In the genomic region with DNA sequence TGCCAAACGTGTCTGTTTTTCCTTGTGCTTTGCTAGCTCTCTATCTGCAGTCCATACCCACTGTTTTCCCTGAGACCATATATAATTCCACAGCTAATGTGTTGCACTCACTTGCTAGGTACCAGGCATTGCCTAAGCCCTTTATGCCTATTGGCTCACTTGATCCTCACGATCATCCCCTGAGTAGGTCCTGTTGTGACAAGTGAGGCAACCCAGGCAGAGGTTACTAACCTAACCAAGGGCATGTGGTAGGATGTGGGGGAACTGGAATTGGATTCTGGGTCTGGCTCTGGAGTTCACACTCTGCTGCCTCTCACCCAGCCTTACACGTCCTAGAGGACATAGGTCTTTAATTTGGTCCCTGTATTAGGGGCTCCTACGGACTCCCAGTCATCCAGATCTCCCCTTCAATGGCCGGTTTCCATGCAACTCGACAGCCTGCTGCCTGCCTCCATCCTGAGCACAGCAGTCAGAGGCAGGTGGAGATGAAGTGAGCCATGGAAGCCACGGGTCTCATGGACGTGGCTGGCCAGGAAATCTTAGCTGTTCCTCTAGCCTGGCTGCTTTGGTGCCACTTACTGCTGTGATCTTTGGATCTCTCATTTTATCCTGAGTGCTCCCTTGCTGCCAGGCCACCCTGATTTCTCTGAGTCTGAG, we compare ENCODE assay signal across 17 cellular contexts. TPM values are rescaled to one million over a fixed set of nuclear protein-coding genes. Genes with fewer than 3 reads are reported as not detected.
A peak's percentile ranks its signal among the peaks of the same experiment; 100 is the strongest.
DNase-seq lines count a peak whose midpoint lies in the region; TF ChIP-seq lines count a peak whose summit lies in the region.
"Had no signal": no experiment of that assay in that cellular context is flagged by ENCODE, and none has a peak within 500 bp of the region (broad histone marks: within the 10 kb centered on the region; RNA-seq: fewer than 3 reads in every experiment).

No MANE protein-coding gene starts in this region.

- H3K27ac Mint-ChIP-seq in dendritic cell treated with granulocyte-macrophage colony-stimulating factor and Interleukin-4, amounts not matched to agents 40 ng/mL and 50 ng/mL, for 4 days: peak overlapping the region; percentile 45
- H3K27ac Mint-ChIP-seq: activated CD4-positive, alpha-beta memory T cell treated with anti-CD3 and anti-CD28 coated beads for 36 hours had no signal

- no peak overlapping the region for H3K4me3 ChIP-seq in mesenchymal stem cell (ENCODE audit: insufficient read depth in 1 of 2, low read depth in 1 of 2, low read length in 2 of 2)
- H3K4me3 ChIP-seq in suprapubic skin: no peak overlapping the region
- H3K4me3 ChIP-seq: HAP-1, mucosa of descending colon had no signal

- H3K9me3 Mint-ChIP-seq in dendritic cell treated with granulocyte-macrophage colony-stimulating factor and Interleukin-4, amounts not matched to agents 40 ng/mL and 50 ng/mL, for 4 days: no peaks in the 10 kb centered on the region
- H3K9me3 Mint-ChIP-seq: activated CD4-positive, alpha-beta memory T cell treated with anti-CD3 and anti-CD28 coated beads for 36 hours had no signal

- H3K9me3 ChIP-seq in mesenchymal stem cell (ENCODE audit: control insufficient read depth, low read length): no peaks in the 10 kb centered on the region
- H3K9me3 ChIP-seq in suprapubic skin: no peaks in the 10 kb centered on the region
- H3K9me3 ChIP-seq: HAP-1, mucosa of descending colon had no signal

- no peak overlapping the region for H2BK120ac ChIP-seq in mesenchymal stem cell (ENCODE audit: low read depth, low read length)

- H3K4me1 ChIP-seq in mesenchymal stem cell (ENCODE audit: control insufficient read depth, insufficient read depth, low read depth, low read length): peaks cover 30% of the 10 kb centered on the region
- H3K4me1 ChIP-seq in suprapubic skin: peaks cover 21% of the 10 kb centered on the region
- H3K4me1 ChIP-seq: parathyroid adenoma had no signal

- intact Hi-C loops in dendritic cell treated with granulocyte-macrophage colony-stimulating factor and Interleukin-4, amounts not matched to agents 40 ng/mL and 50 ng/mL, for 4 days (cut with micrococcal nuclease): no loop called here

- H3K27ac ChIP-seq in mesenchymal stem cell (ENCODE audit: low read length, poor library complexity, severe bottlenecking): peak overlapping the region; percentile 79
- H3K27ac ChIP-seq in suprapubic skin: peak overlapping the region; percentile 51
- H3K27ac ChIP-seq: C4-2B had no signal

- peak overlapping the region in 1 of 2 experiments; percentile 73 for H2BK12ac ChIP-seq in mesenchymal stem cell (ENCODE audit: low read length in 2 of 2)

- H2AFZ ChIP-seq in mesenchymal stem cell (ENCODE audit: low read depth, low read length): no peak overlapping the region
- H2AFZ ChIP-seq: parathyroid adenoma had no signal

- no peaks in the 10 kb centered on the region for H3K36me3 Mint-ChIP-seq in dendritic cell treated with granulocyte-macrophage colony-stimulating factor and Interleukin-4, amounts not matched to agents 40 ng/mL and 50 ng/mL, for 4 days (ENCODE audit: low read depth)
- H3K36me3 Mint-ChIP-seq: activated CD4-positive, alpha-beta memory T cell treated with anti-CD3 and anti-CD28 coated beads for 36 hours had no signal

- TF ChIP-seq EP300 in suprapubic skin (IDR thresholded peaks at IDR 0.05): no peak

- H3K14ac ChIP-seq in mesenchymal stem cell (ENCODE audit: low read length in 2 of 2): no peak overlapping the region

- H4K8ac ChIP-seq in mesenchymal stem cell (ENCODE audit: low read length): no peak overlapping the region

- H3K27me3 ChIP-seq in mesenchymal stem cell (ENCODE audit: control insufficient read depth in 1 of 2, insufficient read depth in 1 of 2, low read length in 2 of 2) (peaks cover 0 to 4% of the 10 kb centered on the region in 2 experiments), suprapubic skin (no peaks in the 10 kb centered on the region)

- H3K9ac ChIP-seq in mesenchymal stem cell (ENCODE audit: low read length): no peak overlapping the region
- H3K9ac ChIP-seq: parathyroid adenoma had no signal

- H2BK15ac ChIP-seq in mesenchymal stem cell (ENCODE audit: low read depth, poor library complexity, severe bottlenecking): no peak overlapping the region

- TF ChIP-seq CTCF in suprapubic skin (IDR thresholded peaks at IDR 0.05): no peak

- peaks cover 22% of the 10 kb centered on the region for H3K4me1 Mint-ChIP-seq in dendritic cell treated with granulocyte-macrophage colony-stimulating factor and Interleukin-4, amounts not matched to agents 40 ng/mL and 50 ng/mL, for 4 days (ENCODE audit: low read depth)

- H2AK5ac ChIP-seq in mesenchymal stem cell (ENCODE audit: low read length, severe bottlenecking): peak overlapping the region; percentile 94

- no peaks in the 10 kb centered on the region for H3K79me1 ChIP-seq in mesenchymal stem cell (replicated peaks; ENCODE audit: low read length, poor library complexity, severe bottlenecking)

- no peak overlapping the region for H3K4me3 Mint-ChIP-seq in dendritic cell treated with granulocyte-macrophage colony-stimulating factor and Interleukin-4, amounts not matched to agents 40 ng/mL and 50 ng/mL, for 4 days
- H3K4me3 Mint-ChIP-seq: activated CD4-positive, alpha-beta memory T cell treated with anti-CD3 and anti-CD28 coated beads for 36 hours had no signal

- H3K4me2 ChIP-seq in mesenchymal stem cell (ENCODE audit: low read length, poor library complexity, severe bottlenecking): no peak overlapping the region

- H3K27me3 Mint-ChIP-seq in dendritic cell treated with granulocyte-macrophage colony-stimulating factor and Interleukin-4, amounts not matched to agents 40 ng/mL and 50 ng/mL, for 4 days: no peaks in the 10 kb centered on the region

- TF ChIP-seq POLR2A in suprapubic skin (IDR thresholded peaks at IDR 0.05): no peak

- no peak overlapping the region for H4K91ac ChIP-seq in mesenchymal stem cell (ENCODE audit: low read length)

- no peak overlapping the region for H2BK5ac ChIP-seq in mesenchymal stem cell (ENCODE audit: low read depth, low read length, poor library complexity, severe bottlenecking)

- no peak overlapping the region for H3K23ac ChIP-seq in mesenchymal stem cell (ENCODE audit: low read length in 2 of 2)

- peaks cover 0 to 45% of the 10 kb centered on the region in 2 experiments for H3K36me3 ChIP-seq in mesenchymal stem cell (ENCODE audit: control insufficient read depth in 1 of 2, insufficient read depth in 2 of 2, low read depth in 1 of 2, low read length in 2 of 2)
- peaks cover 3% of the 10 kb centered on the region for H3K36me3 ChIP-seq in suprapubic skin
- H3K36me3 ChIP-seq: HAP-1 had no signal

- H3K4ac ChIP-seq in mesenchymal stem cell (ENCODE audit: low read depth in 1 of 2, low read length in 2 of 2): peak overlapping the region; percentile 16 to 47

- 95% methylated on average over 8 of the region's 8 CpGs for WGBS in mesenchymal stem cell
- WGBS in suprapubic skin: 77% methylated on average over 8 of the region's 8 CpGs

- H3K18ac ChIP-seq in mesenchymal stem cell (ENCODE audit: low read depth in 1 of 2, low read length in 2 of 2): no peak overlapping the region

- peak; percentile 30 for DNase-seq in NCI-H82 (lab: John Stamatoyannopoulos, UW)
- no peak for DNase-seq in NCI-H82 treated with DMSO at 0.1 percent for 48 hours (lab: John Stamatoyannopoulos, UW; ENCODE audit: unreplicated experiment)
- no peak for DNase-seq in mesenchymal stem cell
- no peak for DNase-seq in suprapubic skin (ENCODE audit: low spot score in 2 of 2)
- no peak for DNase-seq in medulla oblongata (ENCODE audit: extremely low spot score)
- DNase-seq in activated naive CD4-positive, alpha-beta T cell treated with anti-CD3 and anti-CD28 coated beads, Interleukin-2, amount 50 U/mL, for 16 hours: no peak
- DNase-seq in NCI-H526 treated with DMSO at 0.1 percent for 48 hours (lab: John Stamatoyannopoulos, UW): no peak
- DNase-seq: 8988T; activated CD4-positive, alpha-beta memory T cell treated with anti-CD3 and anti-CD28 coated beads for 36 hours; anterior cingulate cortex; mucosa of descending colon; stimulated activated CD4-positive, alpha-beta T cell treated with anti-CD3 and anti-CD28 coated beads, Interleukin-12 subunit alpha, Interleukin-12 subunit beta, amount 100 ng/mL, for 4 hours had no signal

RNA-seq across cellular contexts. Expression of gene MYZAP, which starts 38.9 kb away (rescaled TPM):
- 0.08 TPM for polyA plus RNA-seq in mesenchymal stem cell (2013, experiment 1 of 2)
- not detected for polyA plus RNA-seq in mesenchymal stem cell (2013, experiment 2 of 2)
- 10 to 100 TPM in 2 of 4 donors, 1 to 10 TPM in 2; 8.6 to 14.9 (median 11.6) TPM for total RNA-seq in suprapubic skin
- total RNA-seq: HepG2 had no signal
- polyA plus RNA-seq: HepG2 had no signal
